10 cellular contexts compared by ENCODE assay signal in the genomic region with DNA sequence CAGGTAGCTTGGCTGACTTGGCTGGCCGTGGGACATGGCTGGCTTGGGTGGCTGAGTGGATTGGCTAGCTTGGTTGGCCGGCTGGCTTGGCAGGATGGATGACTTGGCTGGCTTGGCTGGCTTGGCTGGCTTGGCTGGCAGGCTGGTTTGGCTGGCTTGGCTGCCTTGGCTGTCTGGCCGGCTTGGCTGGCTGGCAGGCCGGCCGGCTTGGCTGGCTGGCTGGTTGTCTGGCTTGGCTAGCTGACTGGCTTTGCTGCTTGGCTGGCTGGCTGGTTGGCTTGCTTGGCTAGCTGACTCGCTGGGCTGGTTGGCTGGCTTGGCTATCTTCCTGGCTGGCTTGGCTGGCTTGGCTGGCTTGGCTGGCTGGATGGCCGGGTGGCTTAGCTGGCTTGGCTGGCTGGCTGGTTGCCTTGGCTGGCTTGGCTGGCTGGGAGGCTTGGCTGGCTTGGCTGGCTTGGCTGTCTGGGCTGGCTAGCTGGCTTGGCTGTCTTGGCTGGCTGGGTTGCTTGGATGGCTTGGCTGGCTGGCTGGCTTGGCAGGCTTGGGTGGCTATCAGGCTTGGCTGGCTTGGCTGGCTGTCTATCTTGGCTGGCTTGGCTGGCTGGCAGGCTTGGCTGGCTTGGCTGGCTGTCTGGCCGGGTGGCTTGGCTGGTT.
DNase-seq lines count a peak whose midpoint lies in the region; ATAC-seq, FAIRE-seq and TF ChIP-seq lines count a peak whose summit lies in the region.
"Had no signal": no experiment of that assay in that cellular context is flagged by ENCODE, and none has a peak within 500 bp of the region (broad histone marks: within the 10 kb centered on the region; RNA-seq: fewer than 3 reads in every experiment).

No MANE protein-coding gene starts in this region.

- no peak overlapping the region for H3K27ac ChIP-seq in CD8-positive, alpha-beta T cell (ENCODE audit: low read depth, low read length)
- H3K27ac ChIP-seq in pancreas, result no peak overlapping the region
- H3K27ac ChIP-seq: C4-2B had no signal

- peak in 5 of 7 experiments; percentile 1 to 50 (median 13) for DNase-seq in CD8-positive, alpha-beta T cell
- DNase-seq in activated CD4-positive, alpha-beta T cell treated with anti-CD3 and anti-CD28 coated beads, Interleukin-2, amount 10 ng/mL, durations not matched to agents 24 days and 14 days, result peak; percentile 58
- peak; percentile 1 to 7 (median 5) for DNase-seq in effector memory CD8-positive, alpha-beta T cell
- DNase-seq in pancreas, result peak; percentile 18 to 94 (median 51)
- DNase-seq in SKM-1 treated with dmso at 0.1 percent for 144 hours (lab: John Stamatoyannopoulos, UW; ENCODE audit: unreplicated experiment), result no peak
- DNase-seq in amygdala (lab: John Stamatoyannopoulos, UW), result no peak
- DNase-seq in H54 (ENCODE audit: insufficient read length, low spot score), result no peak
- no peak for DNase-seq in NCI-H1436 treated with DMSO at 0.1 percent for 48 hours (lab: John Stamatoyannopoulos, UW)

- no peak for ATAC-seq in CD8-positive, alpha-beta T cell
- no peak for ATAC-seq in effector memory CD8-positive, alpha-beta T cell (replicated peaks)
- ATAC-seq in pancreas, result no peak
- ATAC-seq: GM23338 had no signal

- no peak for FAIRE-seq in pancreas (lab: Jason Lieb, UNC)
- FAIRE-seq in H54 (lab: Jason Lieb, UNC), result no peak

- CTCF ChIA-PET in CD8-positive, alpha-beta T cell (lab: Charles Lee), result no interaction called here

- no peaks in the 10 kb centered on the region for H3K36me3 ChIP-seq in CD8-positive, alpha-beta T cell (ENCODE audit: insufficient read depth, low read length)
- no peaks in the 10 kb centered on the region for H3K36me3 ChIP-seq in pancreas

- POLR2A ChIA-PET in CD8-positive, alpha-beta T cell (lab: Charles Lee), result no interaction called here

- H3K9me3 Mint-ChIP-seq in CD8-positive, alpha-beta T cell, result no peaks in the 10 kb centered on the region
- peaks cover 7% of the 10 kb centered on the region for H3K9me3 Mint-ChIP-seq in activated CD4-positive, alpha-beta T cell treated with anti-CD3 and anti-CD28 coated beads, Interleukin-2, amount 10 ng/mL, durations not matched to agents 24 days and 14 days
- H3K9me3 Mint-ChIP-seq in effector memory CD8-positive, alpha-beta T cell, result no peaks in the 10 kb centered on the region

- no peak overlapping the region for H3K4me3 Mint-ChIP-seq in CD8-positive, alpha-beta T cell
- H3K4me3 Mint-ChIP-seq in activated CD4-positive, alpha-beta T cell treated with anti-CD3 and anti-CD28 coated beads, Interleukin-2, amount 10 ng/mL, durations not matched to agents 24 days and 14 days, result no peak overlapping the region
- no peak overlapping the region for H3K4me3 Mint-ChIP-seq in effector memory CD8-positive, alpha-beta T cell
- H3K4me3 Mint-ChIP-seq: GM23338 had no signal

- no peaks in the 10 kb centered on the region for H3K4me1 Mint-ChIP-seq in CD8-positive, alpha-beta T cell (ENCODE audit: low read depth)
- no peaks in the 10 kb centered on the region for H3K4me1 Mint-ChIP-seq in activated CD4-positive, alpha-beta T cell treated with anti-CD3 and anti-CD28 coated beads, Interleukin-2, amount 10 ng/mL, durations not matched to agents 24 days and 14 days
- H3K4me1 Mint-ChIP-seq in effector memory CD8-positive, alpha-beta T cell (ENCODE audit: low read depth in 2 of 2), result no peaks in the 10 kb centered on the region
- H3K4me1 Mint-ChIP-seq: GM23338 had no signal

- no peaks in the 10 kb centered on the region for H3K4me1 ChIP-seq in CD8-positive, alpha-beta T cell (ENCODE audit: insufficient read depth, low read length)
- no peaks in the 10 kb centered on the region for H3K4me1 ChIP-seq in pancreas

- no peak overlapping the region for H3K27ac Mint-ChIP-seq in CD8-positive, alpha-beta T cell
- H3K27ac Mint-ChIP-seq in activated CD4-positive, alpha-beta T cell treated with anti-CD3 and anti-CD28 coated beads, Interleukin-2, amount 10 ng/mL, durations not matched to agents 24 days and 14 days, result no peak overlapping the region
- H3K27ac Mint-ChIP-seq in effector memory CD8-positive, alpha-beta T cell, result no peak overlapping the region
- H3K27ac Mint-ChIP-seq: GM23338 had no signal

- no peaks in the 10 kb centered on the region for H3K9me3 ChIP-seq in CD8-positive, alpha-beta T cell (ENCODE audit: low read length)
- H3K9me3 ChIP-seq in pancreas, result no peaks in the 10 kb centered on the region

- no peak for TF ChIP-seq POLR2A in H54 (IDR thresholded peaks at IDR 0.05; ENCODE audit: low read depth, low read length)

- intact Hi-C loops in CD8-positive, alpha-beta T cell (cut with DNase I, micrococcal nuclease), result no loop called here
- intact Hi-C loops in activated CD4-positive, alpha-beta T cell treated with anti-CD3 and anti-CD28 coated beads, Interleukin-2, amount 10 ng/mL, durations not matched to agents 24 days and 14 days (cut with micrococcal nuclease), result no loop called here
- intact Hi-C loops in pancreas (cut with DNase I), result no loop called here

- no peaks in the 10 kb centered on the region for H3K36me3 Mint-ChIP-seq in CD8-positive, alpha-beta T cell
- peaks cover 1% of the 10 kb centered on the region for H3K36me3 Mint-ChIP-seq in activated CD4-positive, alpha-beta T cell treated with anti-CD3 and anti-CD28 coated beads, Interleukin-2, amount 10 ng/mL, durations not matched to agents 24 days and 14 days (ENCODE audit: low read depth)
- no peaks in the 10 kb centered on the region for H3K36me3 Mint-ChIP-seq in effector memory CD8-positive, alpha-beta T cell (ENCODE audit: insufficient read depth)

- H3K27me3 ChIP-seq in CD8-positive, alpha-beta T cell (ENCODE audit: insufficient read depth, low read length), result no peaks in the 10 kb centered on the region
- H3K27me3 ChIP-seq in pancreas, result no peaks in the 10 kb centered on the region

- TF ChIP-seq CTCF in CD8-positive, alpha-beta T cell (IDR thresholded peaks at IDR 0.05), result no peak
- no peak for TF ChIP-seq CTCF in pancreas (IDR thresholded peaks at IDR 0.05)

- 29 to 48% methylated on average over 8 of the region's 8 CpGs for WGBS in pancreas, 2 donors

- H3K4me3 ChIP-seq in CD8-positive, alpha-beta T cell (ENCODE audit: low read depth, low read length), result no peak overlapping the region
- H3K4me3 ChIP-seq in pancreas, result no peak overlapping the region
- H3K4me3 ChIP-seq: GM23338 had no signal

- no peaks in the 10 kb centered on the region for H3K27me3 Mint-ChIP-seq in CD8-positive, alpha-beta T cell (ENCODE audit: low read depth)
- H3K27me3 Mint-ChIP-seq in activated CD4-positive, alpha-beta T cell treated with anti-CD3 and anti-CD28 coated beads, Interleukin-2, amount 10 ng/mL, durations not matched to agents 24 days and 14 days, result no peaks in the 10 kb centered on the region
- no peaks in the 10 kb centered on the region for H3K27me3 Mint-ChIP-seq in effector memory CD8-positive, alpha-beta T cell

Comparison
In these comparisons a context has a peak if more than half of its experiments do, and no peak if none do; other contexts are left out.
1. DNase-seq: peak in CD8-positive, alpha-beta T cell (5 of 7), activated CD4-positive, alpha-beta T cell treated with anti-CD3 and anti-CD28 coated beads, Interleukin-2, amount 10 ng/mL, durations not matched to agents 24 days and 14 days (single experiment), effector memory CD8-positive, alpha-beta T cell (3 of 3) and pancreas (6 of 6); none in SKM-1 treated with dmso at 0.1 percent for 144 hours (single experiment), amygdala (0 of 56), H54 (single experiment) and NCI-H1436 treated with DMSO at 0.1 percent for 48 hours (single experiment).